27 cellular contexts compared by ENCODE assay signal in genomic region chr18:38526922-38527321, GRCh38.
DNase-seq lines count a peak whose midpoint lies in the region; ATAC-seq lines count a peak whose summit lies in the region.
"Had no signal": no experiment of that assay in that cellular context is flagged by ENCODE, and none has a peak within 500 bp of the region (broad histone marks: within the 10 kb centered on the region; RNA-seq: fewer than 3 reads in every experiment).

No MANE protein-coding gene starts in this region.

- H3K9me3 ChIP-seq in T-helper 17 cell (ENCODE audit: control insufficient read depth, low read length, poor library complexity, severe bottlenecking): no peaks in the 10 kb centered on the region
- H3K9me3 ChIP-seq: Caco-2, HAP-1, SJCRH30, upper lobe of right lung had no signal

- H3K36me3 Mint-ChIP-seq in T-helper 17 cell (ENCODE audit: low read depth): no peaks in the 10 kb centered on the region
- H3K36me3 Mint-ChIP-seq: brain; naive thymus-derived CD4-positive, alpha-beta T cell; stimulated activated effector memory CD8-positive, alpha-beta T cell treated with anti-CD3 and anti-CD28 coated beads, Interleukin-12 subunit alpha, Interleukin-12 subunit beta, amount 100 ng/mL, for 72 hours had no signal

- DNase-seq in DMS53 (lab: John Stamatoyannopoulos, UW): peak; percentile 37
- DNase-seq in NCI-H69 (lab: John Stamatoyannopoulos, UW): peak; percentile 64
- DNase-seq in T-helper 17 cell: no peak
- DNase-seq in stimulated activated CD8-positive, alpha-beta memory T cell treated with anti-CD3 and anti-CD28 coated beads, Interleukin-4, amount 100 ng/mL, for 48 hours: no peak
- no peak for DNase-seq in posterior cingulate gyrus
- no peak for DNase-seq in CD1c-positive myeloid dendritic cell (ENCODE audit: extremely low spot score)
- DNase-seq: activated CD4-positive, CD25-positive, alpha-beta regulatory T cell treated with anti-CD3 and anti-CD28 coated beads, Interleukin-2, amount 50 U/mL, for 72 hours; activated CD8-positive, alpha-beta T cell treated with anti-CD3 and anti-CD28 coated beads, Interleukin-2, amount 10 ng/mL, durations not matched to agents 7 days and 5 days; activated gamma-delta T cell; activated T-cell treated with anti-CD3 and anti-CD28 coated beads, Interleukin-2, amount 50 U/mL, for 1 hour; Caco-2; EL; IMR-90; naive thymus-derived CD4-positive, alpha-beta T cell; NCI-H446 treated with DMSO at 0.1 percent for 48 hours; nucleus accumbens; retina; SJCRH30; substantia nigra; T-helper 1 cell; upper lobe of right lung had no signal

- intact Hi-C loops in posterior cingulate gyrus (cut with DNase I): no loop called here

- ATAC-seq in GM19463 (IDR thresholded peaks at IDR 0.05; ENCODE audit: unreplicated experiment): peak; percentile 76
- peak; percentile 89 for ATAC-seq in esophagus mucosa
- no peak for ATAC-seq in T-helper 17 cell
- ATAC-seq: activated CD8-positive, alpha-beta T cell treated with anti-CD3 and anti-CD28 coated beads, Interleukin-2, amount 10 ng/mL, durations not matched to agents 7 days and 5 days; left lobe of liver; naive thymus-derived CD4-positive, alpha-beta T cell; stimulated activated effector memory CD8-positive, alpha-beta T cell treated with anti-CD3 and anti-CD28 coated beads, Interleukin-12 subunit alpha, Interleukin-12 subunit beta, amount 100 ng/mL, for 72 hours; upper lobe of right lung had no signal

- no peaks in the 10 kb centered on the region for H3K4me1 Mint-ChIP-seq in T-helper 17 cell
- H3K4me1 Mint-ChIP-seq: brain; stimulated activated effector memory CD8-positive, alpha-beta T cell treated with anti-CD3 and anti-CD28 coated beads, Interleukin-12 subunit alpha, Interleukin-12 subunit beta, amount 100 ng/mL, for 72 hours had no signal

- no peak overlapping the region for H3K27ac Mint-ChIP-seq in T-helper 17 cell
- H3K27ac Mint-ChIP-seq: activated CD8-positive, alpha-beta T cell treated with anti-CD3 and anti-CD28 coated beads, Interleukin-2, amount 10 ng/mL, durations not matched to agents 7 days and 5 days; brain; naive thymus-derived CD4-positive, alpha-beta T cell; stimulated activated effector memory CD8-positive, alpha-beta T cell treated with anti-CD3 and anti-CD28 coated beads, Interleukin-12 subunit alpha, Interleukin-12 subunit beta, amount 100 ng/mL, for 72 hours had no signal

- H3K27me3 Mint-ChIP-seq in T-helper 17 cell: no peaks in the 10 kb centered on the region
- H3K27me3 Mint-ChIP-seq: brain; naive thymus-derived CD4-positive, alpha-beta T cell had no signal

- no peak overlapping the region for H3K4me3 Mint-ChIP-seq in T-helper 17 cell
- H3K4me3 Mint-ChIP-seq: activated CD8-positive, alpha-beta T cell treated with anti-CD3 and anti-CD28 coated beads, Interleukin-2, amount 10 ng/mL, durations not matched to agents 7 days and 5 days; brain; naive thymus-derived CD4-positive, alpha-beta T cell; stimulated activated effector memory CD8-positive, alpha-beta T cell treated with anti-CD3 and anti-CD28 coated beads, Interleukin-12 subunit alpha, Interleukin-12 subunit beta, amount 100 ng/mL, for 72 hours had no signal

Comparison
In these comparisons a context has a peak if more than half of its experiments do, and no peak if none do; other contexts are left out.
1. DNase-seq: peak in DMS53 (single experiment) and NCI-H69 (single experiment); none in T-helper 17 cell (0 of 3), stimulated activated CD8-positive, alpha-beta memory T cell treated with anti-CD3 and anti-CD28 coated beads, Interleukin-4, amount 100 ng/mL, for 48 hours (single experiment), posterior cingulate gyrus (0 of 10) and CD1c-positive myeloid dendritic cell (single experiment).